ENCODE assay signal across 1 cellular context in the genomic region with DNA sequence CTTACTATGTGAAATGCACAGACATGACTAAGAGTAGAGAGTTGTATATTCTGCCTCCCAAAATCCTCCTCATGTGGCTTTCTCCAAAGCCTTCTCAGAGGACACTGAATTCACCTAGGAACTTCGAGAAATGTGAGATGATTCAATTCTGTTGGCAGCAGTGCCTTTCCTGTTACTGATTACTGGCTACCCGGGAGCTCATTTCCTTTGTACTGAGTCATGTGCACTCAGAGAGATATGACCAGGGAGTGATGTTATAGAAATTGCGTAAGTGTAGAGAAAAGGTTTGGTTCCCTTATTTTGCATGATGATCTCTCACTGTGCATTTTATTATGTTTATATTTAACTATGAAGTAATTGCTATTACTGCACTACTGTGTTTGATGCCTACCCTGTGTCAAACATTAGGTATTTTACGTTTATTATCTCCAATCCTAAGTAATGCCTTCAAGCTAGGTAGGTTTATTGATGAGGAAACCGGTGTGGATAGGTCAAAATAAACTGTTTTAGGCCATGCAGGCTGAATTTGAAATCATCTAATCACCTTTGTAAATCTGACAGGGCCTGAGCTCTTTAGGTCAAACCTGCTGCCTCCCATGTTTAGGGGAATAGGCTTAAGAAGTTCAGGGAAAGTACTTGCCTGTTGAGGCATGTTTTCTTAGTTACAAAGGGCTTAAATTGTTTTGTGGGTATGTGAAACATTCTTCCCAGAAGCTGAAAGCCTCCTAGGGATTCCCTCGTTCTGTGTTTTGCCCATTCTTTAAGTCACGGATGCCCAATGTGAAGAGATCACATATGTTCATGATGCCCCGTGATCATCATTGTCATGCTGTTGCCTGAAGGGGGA.
TF ChIP-seq lines count a peak whose summit lies in the region.

No MANE protein-coding gene starts in this region.

TF ChIP-seq in HepG2, 621 proteins besides CTCF, POLR2A, EP300 and RAD21 (continued from another document and continues in another):
- TF ChIP-seq TBL1XR1 (IDR thresholded peaks at IDR 0.05; ENCODE audit: borderline replicate concordance, low read length, partially characterized antibody) (no peak), ZNF891 (CRISPR knock-in tag; IDR thresholded peaks at IDR 0.05) (no peak), HCFC1 (IDR thresholded peaks at IDR 0.05; ENCODE audit: low read depth, low read length) (no peak), ZSCAN5A (CRISPR knock-in tag; IDR thresholded peaks at IDR 0.05; ENCODE audit: borderline replicate concordance) (no peak), HDAC1 (CRISPR knock-in tag; IDR thresholded peaks at IDR 0.05) (peak; percentile 52), ZNF333 (CRISPR knock-in tag; IDR thresholded peaks at IDR 0.05; ENCODE audit: borderline replicate concordance) (no peak), RXRB (CRISPR knock-in tag; IDR thresholded peaks at IDR 0.05; ENCODE audit: borderline replicate concordance) (peak; percentile 53; the same call in 1 of the 2 replicates), MAF1 (CRISPR knock-in tag; IDR thresholded peaks at IDR 0.05; ENCODE audit: borderline replicate concordance) (no peak), YY1 (IDR thresholded peaks at IDR 0.05; ENCODE audit: insufficient read depth, insufficient replicate concordance, low read depth, low read length) (no peak), HHEX (CRISPR knock-in tag; IDR thresholded peaks at IDR 0.05) (no peak), ZNF850 (CRISPR knock-in tag; conservative IDR thresholded peaks at IDR 0.05) (no peak), ZNF713 (CRISPR knock-in tag; IDR thresholded peaks at IDR 0.05) (no peak), TEAD2 (CRISPR knock-in tag; IDR thresholded peaks at IDR 0.05) (no peak), GMEB1 (CRISPR knock-in tag; IDR thresholded peaks at IDR 0.05; ENCODE audit: borderline replicate concordance) (no peak), HNF4A (CRISPR knock-in tag; IDR thresholded peaks at IDR 0.05) (no peak), CHD4 (IDR thresholded peaks at IDR 0.05; ENCODE audit: borderline replicate concordance, low read length) (no peak), SPEN (CRISPR knock-in tag; IDR thresholded peaks at IDR 0.05; ENCODE audit: low read depth) (no peak), KAT2B (IDR thresholded peaks at IDR 0.05; ENCODE audit: borderline replicate concordance, low read depth, low read length) (no peak), PCBP2 (optimal IDR thresholded peaks at IDR 0.05; ENCODE audit: low read depth, low read length, poor library complexity, severe bottlenecking) (no peak), AGO1 (IDR thresholded peaks at IDR 0.05; ENCODE audit: low read depth, low read length, poor library complexity, severe bottlenecking) (no peak), GZF1 (CRISPR knock-in tag; IDR thresholded peaks at IDR 0.05) (no peak), FLYWCH1 (CRISPR knock-in tag; IDR thresholded peaks at IDR 0.05) (no peak), YEATS4 (CRISPR knock-in tag; IDR thresholded peaks at IDR 0.05; ENCODE audit: borderline replicate concordance) (no peak), ERF (CRISPR knock-in tag; IDR thresholded peaks at IDR 0.05) (peak; percentile 50; the same call in 1 of the 2 replicates), ZFP37 (CRISPR knock-in tag; IDR thresholded peaks at IDR 0.05; ENCODE audit: borderline replicate concordance) (no peak), NR2F2 (IDR thresholded peaks at IDR 0.05; ENCODE audit: borderline replicate concordance, low read depth) (no peak), ATAD3A (CRISPR knock-in tag; IDR thresholded peaks at IDR 0.05) (no peak), ZNF674 (CRISPR knock-in tag; IDR thresholded peaks at IDR 0.05; ENCODE audit: low read depth) (no peak), TGIF2 (CRISPR knock-in tag; IDR thresholded peaks at IDR 0.05) (no peak), NCOA1 (CRISPR knock-in tag; IDR thresholded peaks at IDR 0.05) (no peak), GFI1 (CRISPR knock-in tag; IDR thresholded peaks at IDR 0.05; ENCODE audit: borderline replicate concordance) (peak; percentile 50; the same call in 1 of the 2 replicates), ARNT (IDR thresholded peaks at IDR 0.05) (no peak), MAX (IDR thresholded peaks at IDR 0.05) (peak; percentile 49; the same call in 1 of the 2 replicates)
- TF ChIP-seq, protein P1, sequence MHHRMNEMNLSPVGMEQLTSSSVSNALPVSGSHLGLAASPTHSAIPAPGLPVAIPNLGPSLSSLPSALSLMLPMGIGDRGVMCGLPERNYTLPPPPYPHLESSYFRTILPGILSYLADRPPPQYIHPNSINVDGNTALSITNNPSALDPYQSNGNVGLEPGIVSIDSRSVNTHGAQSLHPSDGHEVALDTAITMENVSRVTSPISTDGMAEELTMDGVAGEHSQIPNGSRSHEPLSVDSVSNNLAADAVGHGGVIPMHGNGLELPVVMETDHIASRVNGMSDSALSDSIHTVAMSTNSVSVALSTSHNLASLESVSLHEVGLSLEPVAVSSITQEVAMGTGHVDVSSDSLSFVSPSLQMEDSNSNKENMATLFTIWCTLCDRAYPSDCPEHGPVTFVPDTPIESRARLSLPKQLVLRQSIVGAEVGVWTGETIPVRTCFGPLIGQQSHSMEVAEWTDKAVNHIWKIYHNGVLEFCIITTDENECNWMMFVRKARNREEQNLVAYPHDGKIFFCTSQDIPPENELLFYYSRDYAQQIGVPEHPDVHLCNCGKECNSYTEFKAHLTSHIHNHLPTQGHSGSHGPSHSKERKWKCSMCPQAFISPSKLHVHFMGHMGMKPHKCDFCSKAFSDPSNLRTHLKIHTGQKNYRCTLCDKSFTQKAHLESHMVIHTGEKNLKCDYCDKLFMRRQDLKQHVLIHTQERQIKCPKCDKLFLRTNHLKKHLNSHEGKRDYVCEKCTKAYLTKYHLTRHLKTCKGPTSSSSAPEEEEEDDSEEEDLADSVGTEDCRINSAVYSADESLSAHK (CRISPR knock-in tag; IDR thresholded peaks at IDR 0.05; ENCODE audit: borderline replicate concordance) = no peak
- TF ChIP-seq, protein P2, sequence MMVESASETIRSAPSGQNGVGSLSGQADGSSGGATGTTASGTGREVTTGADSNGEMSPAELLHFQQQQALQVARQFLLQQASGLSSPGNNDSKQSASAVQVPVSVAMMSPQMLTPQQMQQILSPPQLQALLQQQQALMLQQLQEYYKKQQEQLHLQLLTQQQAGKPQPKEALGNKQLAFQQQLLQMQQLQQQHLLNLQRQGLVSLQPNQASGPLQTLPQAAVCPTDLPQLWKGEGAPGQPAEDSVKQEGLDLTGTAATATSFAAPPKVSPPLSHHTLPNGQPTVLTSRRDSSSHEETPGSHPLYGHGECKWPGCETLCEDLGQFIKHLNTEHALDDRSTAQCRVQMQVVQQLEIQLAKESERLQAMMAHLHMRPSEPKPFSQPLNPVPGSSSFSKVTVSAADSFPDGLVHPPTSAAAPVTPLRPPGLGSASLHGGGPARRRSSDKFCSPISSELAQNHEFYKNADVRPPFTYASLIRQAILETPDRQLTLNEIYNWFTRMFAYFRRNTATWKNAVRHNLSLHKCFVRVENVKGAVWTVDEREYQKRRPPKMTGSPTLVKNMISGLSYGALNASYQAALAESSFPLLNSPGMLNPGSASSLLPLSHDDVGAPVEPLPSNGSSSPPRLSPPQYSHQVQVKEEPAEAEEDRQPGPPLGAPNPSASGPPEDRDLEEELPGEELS (CRISPR knock-in tag; IDR thresholded peaks at IDR 0.05) = peak; percentile 43; the same call in 1 of the 2 replicates
- TF ChIP-seq, protein P3, sequence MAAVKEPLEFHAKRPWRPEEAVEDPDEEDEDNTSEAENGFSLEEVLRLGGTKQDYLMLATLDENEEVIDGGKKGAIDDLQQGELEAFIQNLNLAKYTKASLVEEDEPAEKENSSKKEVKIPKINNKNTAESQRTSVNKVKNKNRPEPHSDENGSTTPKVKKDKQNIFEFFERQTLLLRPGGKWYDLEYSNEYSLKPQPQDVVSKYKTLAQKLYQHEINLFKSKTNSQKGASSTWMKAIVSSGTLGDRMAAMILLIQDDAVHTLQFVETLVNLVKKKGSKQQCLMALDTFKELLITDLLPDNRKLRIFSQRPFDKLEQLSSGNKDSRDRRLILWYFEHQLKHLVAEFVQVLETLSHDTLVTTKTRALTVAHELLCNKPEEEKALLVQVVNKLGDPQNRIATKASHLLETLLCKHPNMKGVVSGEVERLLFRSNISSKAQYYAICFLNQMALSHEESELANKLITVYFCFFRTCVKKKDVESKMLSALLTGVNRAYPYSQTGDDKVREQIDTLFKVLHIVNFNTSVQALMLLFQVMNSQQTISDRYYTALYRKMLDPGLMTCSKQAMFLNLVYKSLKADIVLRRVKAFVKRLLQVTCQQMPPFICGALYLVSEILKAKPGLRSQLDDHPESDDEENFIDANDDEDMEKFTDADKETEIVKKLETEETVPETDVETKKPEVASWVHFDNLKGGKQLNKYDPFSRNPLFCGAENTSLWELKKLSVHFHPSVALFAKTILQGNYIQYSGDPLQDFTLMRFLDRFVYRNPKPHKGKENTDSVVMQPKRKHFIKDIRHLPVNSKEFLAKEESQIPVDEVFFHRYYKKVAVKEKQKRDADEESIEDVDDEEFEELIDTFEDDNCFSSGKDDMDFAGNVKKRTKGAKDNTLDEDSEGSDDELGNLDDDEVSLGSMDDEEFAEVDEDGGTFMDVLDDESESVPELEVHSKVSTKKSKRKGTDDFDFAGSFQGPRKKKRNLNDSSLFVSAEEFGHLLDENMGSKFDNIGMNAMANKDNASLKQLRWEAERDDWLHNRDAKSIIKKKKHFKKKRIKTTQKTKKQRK (IDR thresholded peaks at IDR 0.05; ENCODE audit: low read length) = no peak
- TF ChIP-seq, protein P4, sequence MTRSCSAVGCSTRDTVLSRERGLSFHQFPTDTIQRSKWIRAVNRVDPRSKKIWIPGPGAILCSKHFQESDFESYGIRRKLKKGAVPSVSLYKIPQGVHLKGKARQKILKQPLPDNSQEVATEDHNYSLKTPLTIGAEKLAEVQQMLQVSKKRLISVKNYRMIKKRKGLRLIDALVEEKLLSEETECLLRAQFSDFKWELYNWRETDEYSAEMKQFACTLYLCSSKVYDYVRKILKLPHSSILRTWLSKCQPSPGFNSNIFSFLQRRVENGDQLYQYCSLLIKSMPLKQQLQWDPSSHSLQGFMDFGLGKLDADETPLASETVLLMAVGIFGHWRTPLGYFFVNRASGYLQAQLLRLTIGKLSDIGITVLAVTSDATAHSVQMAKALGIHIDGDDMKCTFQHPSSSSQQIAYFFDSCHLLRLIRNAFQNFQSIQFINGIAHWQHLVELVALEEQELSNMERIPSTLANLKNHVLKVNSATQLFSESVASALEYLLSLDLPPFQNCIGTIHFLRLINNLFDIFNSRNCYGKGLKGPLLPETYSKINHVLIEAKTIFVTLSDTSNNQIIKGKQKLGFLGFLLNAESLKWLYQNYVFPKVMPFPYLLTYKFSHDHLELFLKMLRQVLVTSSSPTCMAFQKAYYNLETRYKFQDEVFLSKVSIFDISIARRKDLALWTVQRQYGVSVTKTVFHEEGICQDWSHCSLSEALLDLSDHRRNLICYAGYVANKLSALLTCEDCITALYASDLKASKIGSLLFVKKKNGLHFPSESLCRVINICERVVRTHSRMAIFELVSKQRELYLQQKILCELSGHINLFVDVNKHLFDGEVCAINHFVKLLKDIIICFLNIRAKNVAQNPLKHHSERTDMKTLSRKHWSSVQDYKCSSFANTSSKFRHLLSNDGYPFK (CRISPR knock-in tag; IDR thresholded peaks at IDR 0.05; ENCODE audit: borderline replicate concordance) = no peak
